In genomic region chr3:188664795-188665194, GRCh38 we compare ENCODE assay signal across 9 cellular contexts.
A peak's percentile ranks its signal among the peaks of the same experiment; 100 is the strongest.
DNase-seq lines count a peak whose midpoint lies in the region; ATAC-seq, FAIRE-seq and TF ChIP-seq lines count a peak whose summit lies in the region.
"Had no signal": no experiment of that assay in that cellular context is flagged by ENCODE, and none has a peak within 500 bp of the region (broad histone marks: within the 10 kb centered on the region; RNA-seq: fewer than 3 reads in every experiment).

No MANE protein-coding gene starts in this region.

- no peak overlapping the region for H3K4me2 ChIP-seq in mesendoderm (ENCODE audit: low read length)

- TF ChIP-seq POLR2A in GM12892 (IDR thresholded peaks at IDR 0.05; ENCODE audit: low read depth, low read length): no peak

- H3K4ac ChIP-seq in mesendoderm (ENCODE audit: low read depth, low read length): no peak overlapping the region

- H3K4me3 ChIP-seq in astrocyte of the spinal cord (ENCODE audit: low read depth, low read length): no peak overlapping the region
- no peak overlapping the region for H3K4me3 ChIP-seq in mesendoderm (ENCODE audit: low read length)

- no peak overlapping the region for H3K18ac ChIP-seq in mesendoderm (ENCODE audit: low read length)

- H3K36me3 ChIP-seq in mesendoderm (ENCODE audit: control insufficient read depth, insufficient read depth, low read length): no peaks in the 10 kb centered on the region

- H3K56ac ChIP-seq in mesendoderm (ENCODE audit: low read length): no peak overlapping the region

- no peaks in the 10 kb centered on the region for H3K4me1 ChIP-seq in mesendoderm (ENCODE audit: control insufficient read depth, low read depth, low read length)

- ATAC-seq in HG02642 (IDR thresholded peaks at IDR 0.05; ENCODE audit: poor library complexity, unreplicated experiment): no peak

- FAIRE-seq in GM12892 (lab: Jason Lieb, UNC): no peak

- no peak overlapping the region for H2BK120ac ChIP-seq in mesendoderm (ENCODE audit: low read depth, low read length)

- H3K79me1 ChIP-seq in mesendoderm (ENCODE audit: low read length): no peaks in the 10 kb centered on the region

- DNase-seq in SIG-M5 treated with dmso at 0.1 percent for 504 hours (lab: John Stamatoyannopoulos, UW; ENCODE audit: unreplicated experiment): peak; percentile 20
- DNase-seq in SIG-M5 (lab: John Stamatoyannopoulos, UW): no peak
- peak; percentile 30 for DNase-seq in LHCN-M2 (ENCODE audit: low read depth)
- DNase-seq in astrocyte of the spinal cord (ENCODE audit: low read depth, low spot score): no peak
- peak; percentile 49 for DNase-seq in mesendoderm
- DNase-seq in GM12892 (ENCODE audit: insufficient read length): no peak
- DNase-seq in NCI-H2227 (lab: John Stamatoyannopoulos, UW; ENCODE audit: unreplicated experiment): no peak

- H3K79me2 ChIP-seq in mesendoderm (ENCODE audit: control insufficient read depth, insufficient read depth, low read length): no peaks in the 10 kb centered on the region

- H3K27me3 ChIP-seq in mesendoderm (ENCODE audit: insufficient read depth, low read length, poor library complexity): no peaks in the 10 kb centered on the region

- no peak overlapping the region for H3K27ac ChIP-seq in mesendoderm (ENCODE audit: low read depth, low read length)
- H3K27ac ChIP-seq: RWPE1 had no signal

- no peak overlapping the region for H4K5ac ChIP-seq in mesendoderm (ENCODE audit: low read length)

- H2BK5ac ChIP-seq in mesendoderm (ENCODE audit: low read length): no peak overlapping the region

- H3K23ac ChIP-seq in mesendoderm (ENCODE audit: low read length): no peak overlapping the region

- H3K9ac ChIP-seq in mesendoderm (ENCODE audit: low read length): no peak overlapping the region

- no peak overlapping the region for H2BK15ac ChIP-seq in mesendoderm (replicated peaks; ENCODE audit: low read depth)

- no peak overlapping the region for H4K8ac ChIP-seq in mesendoderm (ENCODE audit: low read depth, low read length)

- in situ Hi-C loops in astrocyte of the spinal cord (cut with HindIII; ENCODE audit: low sequenced_read_pairs): no loop called here

- no CpG with 5 or more reads among the region's 3 CpGs for WGBS in mesendoderm (ENCODE audit: extremely low coverage, insufficient coverage, low lambda C conversion rate)

- H2AK5ac ChIP-seq in mesendoderm (ENCODE audit: low read length): no peak overlapping the region

- peak; percentile 22 for TF ChIP-seq CTCF in astrocyte of the spinal cord (IDR thresholded peaks at IDR 0.05; ENCODE audit: low read depth, low read length)

Comparison
In these comparisons a context has a peak if more than half of its experiments do, and no peak if none do; other contexts are left out.
1. DNase-seq: peak in SIG-M5 treated with dmso at 0.1 percent for 504 hours (single experiment), LHCN-M2 (single experiment) and mesendoderm (single experiment); none in SIG-M5 (single experiment), astrocyte of the spinal cord (single experiment), GM12892 (single experiment) and NCI-H2227 (single experiment).